In the genomic region with DNA sequence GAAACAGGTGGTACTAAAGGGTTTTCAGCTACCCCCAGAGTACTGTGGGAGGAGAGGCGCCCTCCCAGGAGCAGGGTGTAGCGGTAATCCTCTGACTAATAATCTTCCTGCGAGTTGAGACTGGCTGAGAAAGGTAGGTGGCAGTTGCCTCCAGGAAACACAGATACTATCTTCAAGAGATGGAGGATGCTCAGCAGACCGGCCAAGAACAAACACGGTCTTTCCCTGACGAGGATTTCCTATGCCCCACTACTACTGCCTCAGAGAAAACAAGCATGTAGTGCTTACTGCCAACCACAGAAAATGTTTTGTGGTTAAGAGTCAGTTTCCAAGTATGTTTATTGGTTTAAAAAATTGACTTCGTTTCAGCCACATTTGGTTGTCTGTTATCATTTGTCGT, we compare ENCODE assay signal across 8 cellular contexts. TPM values are rescaled to one million over a fixed set of nuclear protein-coding genes. Genes with fewer than 3 reads are reported as not detected.
DNase-seq lines count a peak whose midpoint lies in the region; ATAC-seq, FAIRE-seq and TF ChIP-seq lines count a peak whose summit lies in the region.

No MANE protein-coding gene starts in this region.

- no peak overlapping the region for H3K4me3 ChIP-seq in left lung

- peaks cover 15 to 30% of the 10 kb centered on the region in 2 donors for H3K4me1 ChIP-seq in left lung

- H3K27me3 ChIP-seq in left lung, result no peaks in the 10 kb centered on the region

- H3K9me3 ChIP-seq in left lung, result no peaks in the 10 kb centered on the region

- no peak for FAIRE-seq in urothelium cell line (lab: Jason Lieb, UNC)

- peak; percentile 95 for DNase-seq in EH (ENCODE audit: low read depth)
- peak; percentile 29 for DNase-seq in LoVo (ENCODE audit: low spot score)
- DNase-seq in activated T-helper 9 cell treated with anti-CD3 and anti-CD28 coated beads, Interleukin-2, amount 50 U/mL, for 16 hours (ENCODE audit: low read depth), result peak; percentile 38
- DNase-seq in kidney tubule cell (ENCODE audit: low spot score), result peak; percentile 74
- DNase-seq in urothelium cell line (ENCODE audit: low spot score), result peak; percentile 77
- DNase-seq in left lung, result no peak
- DNase-seq in NCI-H2227 treated with DMSO at 0.1 percent for 48 hours (lab: John Stamatoyannopoulos, UW), result no peak

- TF ChIP-seq CTCF in left lung (IDR thresholded peaks at IDR 0.05), result no peak

- H3K36me3 ChIP-seq in left lung, result peaks cover 0 to 72% of the 10 kb centered on the region in 2 donors

- H3K27ac ChIP-seq in left lung, result no peak overlapping the region

- ATAC-seq in GM21786 (IDR thresholded peaks at IDR 0.05; ENCODE audit: unreplicated experiment) (peak; percentile 87), left lung (no peak)

- intact Hi-C loops in left lung (cut with DNase I), result no loop called here

RNA-seq across cellular contexts. Expression of a gene that starts 26.8 kb away (rescaled TPM):
- total RNA-seq in left lung, result 10 to 100 TPM; 53.3 to 59.6 TPM

RNA-seq across cellular contexts. Expression of a gene that starts 38.0 kb away (rescaled TPM):
- 10 to 100 TPM; 19.6 to 24.5 TPM for total RNA-seq in left lung

RNA-seq across cellular contexts. Expression of a gene that starts 42.0 kb away (rescaled TPM):
- 1 to 10 TPM; 2.5 TPM for total RNA-seq in left lung

Comparison
In these comparisons a context has a peak if more than half of its experiments do, and no peak if none do; other contexts are left out.
1. DNase-seq: peak in EH (single experiment), LoVo (single experiment), activated T-helper 9 cell treated with anti-CD3 and anti-CD28 coated beads, Interleukin-2, amount 50 U/mL, for 16 hours (single experiment), kidney tubule cell (single experiment) and urothelium cell line (single experiment); none in left lung (0 of 2) and NCI-H2227 treated with DMSO at 0.1 percent for 48 hours (single experiment).